ENCODE assay signal across 1 cellular context in the genomic region with DNA sequence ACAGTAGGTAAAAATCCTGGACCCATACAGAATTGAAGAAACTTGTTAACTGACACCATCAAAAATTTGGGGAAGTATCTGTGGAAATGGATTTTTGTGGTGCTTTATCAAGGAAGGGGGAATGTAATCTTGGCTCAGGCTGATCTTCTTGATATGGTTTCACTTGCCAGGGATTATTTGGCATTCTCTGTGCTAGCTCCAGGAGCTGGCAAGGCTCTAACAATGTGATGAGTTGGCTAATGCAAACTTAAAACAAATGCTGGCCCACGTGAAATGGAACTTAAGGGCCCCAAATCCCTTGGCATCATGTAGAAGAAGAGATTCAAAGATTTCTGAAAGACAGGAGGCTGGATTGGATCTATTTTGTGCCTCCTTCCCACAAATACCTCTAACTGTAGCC.
TF ChIP-seq lines count a peak whose summit lies in the region.

No MANE protein-coding gene starts in this region.

TF ChIP-seq in GM23338, 12 proteins besides CTCF, POLR2A, EP300 and RAD21 (continued from another document):
- TF ChIP-seq ZNF462 (CRISPR knock-in tag; IDR thresholded peaks at IDR 0.05) (no peak), ETS1 (IDR thresholded peaks at IDR 0.05) (no peak), REST (IDR thresholded peaks at IDR 0.05; ENCODE audit: unreplicated experiment) (no peak), EZH2phosphoT487 (IDR thresholded peaks at IDR 0.05; ENCODE audit: unreplicated experiment) (no peak), JUNB (IDR thresholded peaks at IDR 0.05; ENCODE audit: unreplicated experiment) (no peak), POLR2AphosphoS5 (IDR thresholded peaks at IDR 0.05; ENCODE audit: low read depth) (no peak), ZNF114 (CRISPR knock-in tag; IDR thresholded peaks at IDR 0.05) (no peak), EZH2 (IDR thresholded peaks at IDR 0.05; ENCODE audit: low read depth, unreplicated experiment) (no peak), STAT1 (IDR thresholded peaks at IDR 0.05; ENCODE audit: unreplicated experiment) (no peak), ZNF331 (CRISPR knock-in tag; IDR thresholded peaks at IDR 0.05; ENCODE audit: low read depth) (no peak)
